ENCODE assay signal across 21 cellular contexts in genomic region chr5:170440771-170441370, GRCh38. TPM values are rescaled to one million over a fixed set of nuclear protein-coding genes. Genes with fewer than 3 reads are reported as not detected.
A peak's percentile ranks its signal among the peaks of the same experiment; 100 is the strongest.
DNase-seq lines count a peak whose midpoint lies in the region; ATAC-seq and TF ChIP-seq lines count a peak whose summit lies in the region.
"Had no signal": no experiment of that assay in that cellular context is flagged by ENCODE, and none has a peak within 500 bp of the region (broad histone marks: within the 10 kb centered on the region; RNA-seq: fewer than 3 reads in every experiment).

No MANE protein-coding gene starts in this region.

- peaks cover 17% of the 10 kb centered on the region for H3K4me1 ChIP-seq in BLaER1
- H3K4me1 ChIP-seq: Caco-2 had no signal

- H3K4me3 ChIP-seq in BLaER1 = no peak overlapping the region
- no peak overlapping the region for H3K4me3 ChIP-seq in coronary artery
- H3K4me3 ChIP-seq: GM23248 had no signal

- TF ChIP-seq CTCF in coronary artery (IDR thresholded peaks at IDR 0.05) (no peak), osteocyte (IDR thresholded peaks at IDR 0.05) (no peak), omental fat pad (IDR thresholded peaks at IDR 0.05) (no peak)

- no peaks in the 10 kb centered on the region for H3K27me3 Mint-ChIP-seq in osteocyte (ENCODE audit: unreplicated experiment)
- H3K27me3 Mint-ChIP-seq: CD4-positive, alpha-beta T cell had no signal

- H3K4me2 ChIP-seq in BLaER1 = peak overlapping the region; percentile 36; the same call in 1 of the 2 replicates

- H3K27ac Mint-ChIP-seq in osteocyte (ENCODE audit: unreplicated experiment) = no peak overlapping the region
- H3K27ac Mint-ChIP-seq: B cell; CD4-positive, alpha-beta T cell; HFFc6; IgD-negative memory B cell had no signal

- H3K27me3 ChIP-seq in BLaER1 = no peaks in the 10 kb centered on the region

- ATAC-seq in left lobe of liver (no peak), omental fat pad (ENCODE audit: low FRiP score) (no peak), HG02678 (IDR thresholded peaks at IDR 0.05; ENCODE audit: unreplicated experiment) (no peak)
- ATAC-seq: HCT116, HepG2 had no signal

- no peaks in the 10 kb centered on the region for H4K20me1 ChIP-seq in BLaER1

- peak; percentile 22 for DNase-seq in coronary artery (ENCODE audit: low spot score)
- DNase-seq in left lobe of liver (ENCODE audit: low spot score) = peak; percentile 29
- DNase-seq in osteocyte (ENCODE audit: extremely low spot score, unreplicated experiment) = peak; percentile 66
- no peak for DNase-seq in stimulated activated CD4-positive, alpha-beta T cell treated with anti-CD3 and anti-CD28 coated beads, Interleukin-1b, Interleukin-23, amount 100 ng/mL, for 48 hours
- no peak for DNase-seq in omental fat pad (ENCODE audit: low spot score)
- no peak for DNase-seq in activated T-cell treated with anti-CD3 and anti-CD28 coated beads, Interleukin-2, amount 50 U/mL, for 48 hours
- DNase-seq: Caco-2; CD4-positive, alpha-beta T cell; DMS153; DMS79; GDM1; GM23248; HFFc6 had no signal

- H3K36me3 Mint-ChIP-seq in osteocyte (ENCODE audit: unreplicated experiment) = no peaks in the 10 kb centered on the region
- H3K36me3 Mint-ChIP-seq: IgD-negative memory B cell had no signal

- no peak overlapping the region for H3K27ac ChIP-seq in BLaER1
- H3K27ac ChIP-seq in coronary artery = no peak overlapping the region
- H3K27ac ChIP-seq: C4-2B, GM23248 had no signal

- no peaks in the 10 kb centered on the region for H3K36me3 ChIP-seq in BLaER1

- no peak overlapping the region for H3K4me3 Mint-ChIP-seq in osteocyte (ENCODE audit: unreplicated experiment)
- H3K4me3 Mint-ChIP-seq: B cell; CD4-positive, alpha-beta T cell; HFFc6; IgD-negative memory B cell had no signal

- H3K9ac ChIP-seq in BLaER1 = no peak overlapping the region
- H3K9ac ChIP-seq: GM23248 had no signal

- H3K9me3 Mint-ChIP-seq in osteocyte (ENCODE audit: unreplicated experiment) = no peaks in the 10 kb centered on the region
- H3K9me3 Mint-ChIP-seq: CD4-positive, alpha-beta T cell; HFFc6; IgD-negative memory B cell had no signal

- H3K9me3 ChIP-seq in BLaER1 = no peaks in the 10 kb centered on the region
- H3K9me3 ChIP-seq: Caco-2 had no signal

- H3K4me1 Mint-ChIP-seq in osteocyte (ENCODE audit: unreplicated experiment) = peaks cover 4% of the 10 kb centered on the region
- H3K4me1 Mint-ChIP-seq: B cell, IgD-negative memory B cell had no signal

RNA-seq across cellular contexts. Expression of gene KCNMB1, which starts 51.7 kb away (rescaled TPM):
- total RNA-seq in left lobe of liver (0.23 TPM), osteocyte (3.3 and 3.5 TPM in 2 replicates), omental fat pad (1 to 10 TPM in 1 of 4 donors, under 1 TPM in 3; 0.19 to 1.9 (median 0.46) TPM)
- total RNA-seq: A172, B cell, Caco-2, GM23248, HepG2, HFFc6 had no signal

Comparison
In these comparisons a context has a peak if more than half of its experiments do, and no peak if none do; other contexts are left out.
1. DNase-seq: peak in coronary artery (single experiment), left lobe of liver (single experiment) and osteocyte (single experiment); none in stimulated activated CD4-positive, alpha-beta T cell treated with anti-CD3 and anti-CD28 coated beads, Interleukin-1b, Interleukin-23, amount 100 ng/mL, for 48 hours (single experiment), omental fat pad (single experiment) and activated T-cell treated with anti-CD3 and anti-CD28 coated beads, Interleukin-2, amount 50 U/mL, for 48 hours (0 of 2).